26 cellular contexts compared by ENCODE assay signal in the genomic region with DNA sequence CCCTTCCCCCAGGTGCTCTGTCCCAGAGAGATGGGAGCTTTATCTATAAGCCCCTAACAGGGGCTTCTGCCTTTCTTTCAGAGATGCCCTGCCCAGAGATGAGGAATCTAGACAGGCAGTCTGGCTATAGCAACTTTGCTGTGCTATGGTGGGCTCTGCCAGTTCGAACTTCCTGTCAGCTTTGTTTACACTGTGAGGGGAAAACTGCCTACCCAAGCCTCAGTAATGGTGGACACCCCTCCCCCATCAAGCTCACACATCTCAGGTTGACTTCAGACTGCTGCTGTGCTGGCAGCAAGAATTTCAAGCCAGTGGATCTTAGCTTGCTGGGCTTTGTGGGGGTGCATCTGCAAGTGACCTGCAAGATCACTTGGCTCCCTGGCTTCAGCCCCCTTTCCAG.
"Had no signal": no experiment of that assay in that cellular context is flagged by ENCODE, and none has a peak within 500 bp of the region (broad histone marks: within the 10 kb centered on the region; RNA-seq: fewer than 3 reads in every experiment).

No MANE protein-coding gene starts in this region.

- H3K27me3 ChIP-seq: neural progenitor cell, ovary, right lobe of liver, sigmoid colon, suprapubic skin, testis, tibial artery, transverse colon, upper lobe of right lung, vagina had no signal

- H3K27ac ChIP-seq: neural progenitor cell, parathyroid adenoma, psoas muscle, right lobe of liver, sigmoid colon, suprapubic skin, testis, tibial artery, transverse colon, upper lobe of right lung, vagina had no signal

- H3K9me3 ChIP-seq: ovary, right lobe of liver, testis, upper lobe of right lung, vagina had no signal

- ATAC-seq: naive thymus-derived CD4-positive, alpha-beta T cell; natural killer cell; psoas muscle; right cardiac atrium; right lobe of liver; stimulated activated effector memory CD8-positive, alpha-beta T cell treated with anti-CD3 and anti-CD28 coated beads, Interleukin-12 subunit alpha, Interleukin-12 subunit beta, amount 100 ng/mL, for 72 hours; stimulated activated naive B cell treated with anti-CD40 and anti-IgM and Interleukin-4, amounts not matched to agents 10 μg/mL and 1 μg/mL and 100 μg/mL, for 72 hours; stimulated activated naive CD8-positive, alpha-beta T cell treated with anti-CD3 and anti-CD28 coated beads, Interleukin-15, amount 100 ng/mL, for 72 hours; upper lobe of right lung had no signal

- H3K4me3 ChIP-seq: neural progenitor cell, ovary, psoas muscle, right lobe of liver, sigmoid colon, suprapubic skin, testis, tibial artery, transverse colon, upper lobe of right lung, vagina had no signal

- H3K9ac ChIP-seq: neural progenitor cell, parathyroid adenoma had no signal

- H3K36me3 ChIP-seq: neural progenitor cell, ovary, right lobe of liver, sigmoid colon, suprapubic skin, tibial artery, transverse colon, upper lobe of right lung, vagina had no signal

- H3K4me1 ChIP-seq: neural progenitor cell, parathyroid adenoma, psoas muscle, right lobe of liver, sigmoid colon, suprapubic skin, testis, tibial artery, transverse colon, upper lobe of right lung, vagina had no signal

- DNase-seq: naive thymus-derived CD4-positive, alpha-beta T cell; natural killer cell; occipital lobe; ovary; psoas muscle; right cardiac atrium; right lobe of liver; sigmoid colon; small intestine; stimulated activated CD4-positive, alpha-beta T cell treated with anti-CD3 and anti-CD28 coated beads, Interleukin-15, amount 100 ng/mL, for 24 hours; stimulated activated CD4-positive, alpha-beta T cell treated with anti-CD3 and anti-CD28 coated beads, Interleukin-2, amount 100 ng/mL, for 24 hours; stimulated activated CD4-positive, alpha-beta T cell treated with anti-CD3 and anti-CD28 coated beads, Interleukin-2, amount 100 ng/mL, for 48 hours; stimulated activated CD4-positive, alpha-beta T cell treated with anti-CD3 and anti-CD28 coated beads, Interleukin-4, amount 100 ng/mL, for 24 hours; stimulated activated naive B cell treated with anti-CD40 and anti-IgM and Interleukin-4, amounts not matched to agents 10 μg/mL and 1 μg/mL and 100 μg/mL, for 72 hours; stimulated activated naive CD4-positive, alpha-beta T cell treated with Interleukin-2 at 50 U/mL for 16 hours; stimulated activated naive CD8-positive, alpha-beta T cell treated with anti-CD3 and anti-CD28 coated beads, Interleukin-15, amount 100 ng/mL, for 72 hours; substantia nigra; testis; tibial artery; transverse colon; upper lobe of right lung had no signal

- H3K4me2 ChIP-seq: neural progenitor cell had no signal

- H2AFZ ChIP-seq: neural progenitor cell, parathyroid adenoma had no signal

- H3K79me2 ChIP-seq: parathyroid adenoma had no signal
